In genomic region chr22:28034760-28035401, GRCh38 we compare ENCODE assay signal across 1 cellular context.
TF ChIP-seq lines count a peak whose summit lies in the region.

No MANE protein-coding gene starts in this region.

TF ChIP-seq in HEK293, 187 proteins besides CTCF, POLR2A, EP300 and RAD21 (continued from another document):
- peak; percentile 28; the same call in 1 of the 2 replicates for TF ChIP-seq ZBTB20 (tag by site-specific recombination; IDR thresholded peaks at IDR 0.05)
- peak; percentile 31 for TF ChIP-seq TRIM28 (IDR thresholded peaks at IDR 0.05; ENCODE audit: borderline replicate concordance, low read length)
- TF ChIP-seq ZNF449 (tag by site-specific recombination; IDR thresholded peaks at IDR 0.05), result 0 out of 2 replicates have a peak, but pooled peaks have one; percentile 23
- TF ChIP-seq ZBTB17 (tag by site-specific recombination; IDR thresholded peaks at IDR 0.05), result peak; percentile 73
- TF ChIP-seq ZNF391 (tag by site-specific recombination; IDR thresholded peaks at IDR 0.05; ENCODE audit: borderline replicate concordance, low read depth), result no peak
- TF ChIP-seq PRDM10 (tag by site-specific recombination; IDR thresholded peaks at IDR 0.05), result 0 out of 2 replicates have a peak, but pooled peaks have one; percentile 38
- peak; percentile 93 for TF ChIP-seq FEZF1 (tag by site-specific recombination; IDR thresholded peaks at IDR 0.05)
- TF ChIP-seq SP7 (tag by site-specific recombination; IDR thresholded peaks at IDR 0.05), result peak; percentile 83
- peak; percentile 67 for TF ChIP-seq ZXDB (tag by site-specific recombination; IDR thresholded peaks at IDR 0.05)
- 0 out of 2 replicates have a peak, but pooled peaks have one; percentile 17 for TF ChIP-seq ZNF184 (tag by site-specific recombination; IDR thresholded peaks at IDR 0.05)
- no peak for TF ChIP-seq ZNF175 (tag by site-specific recombination; IDR thresholded peaks at IDR 0.05)
- no peak for TF ChIP-seq SETDB1 (IDR thresholded peaks at IDR 0.05; ENCODE audit: insufficient read length, low read length)
